ENCODE assay signal across 19 cellular contexts in the genomic region with DNA sequence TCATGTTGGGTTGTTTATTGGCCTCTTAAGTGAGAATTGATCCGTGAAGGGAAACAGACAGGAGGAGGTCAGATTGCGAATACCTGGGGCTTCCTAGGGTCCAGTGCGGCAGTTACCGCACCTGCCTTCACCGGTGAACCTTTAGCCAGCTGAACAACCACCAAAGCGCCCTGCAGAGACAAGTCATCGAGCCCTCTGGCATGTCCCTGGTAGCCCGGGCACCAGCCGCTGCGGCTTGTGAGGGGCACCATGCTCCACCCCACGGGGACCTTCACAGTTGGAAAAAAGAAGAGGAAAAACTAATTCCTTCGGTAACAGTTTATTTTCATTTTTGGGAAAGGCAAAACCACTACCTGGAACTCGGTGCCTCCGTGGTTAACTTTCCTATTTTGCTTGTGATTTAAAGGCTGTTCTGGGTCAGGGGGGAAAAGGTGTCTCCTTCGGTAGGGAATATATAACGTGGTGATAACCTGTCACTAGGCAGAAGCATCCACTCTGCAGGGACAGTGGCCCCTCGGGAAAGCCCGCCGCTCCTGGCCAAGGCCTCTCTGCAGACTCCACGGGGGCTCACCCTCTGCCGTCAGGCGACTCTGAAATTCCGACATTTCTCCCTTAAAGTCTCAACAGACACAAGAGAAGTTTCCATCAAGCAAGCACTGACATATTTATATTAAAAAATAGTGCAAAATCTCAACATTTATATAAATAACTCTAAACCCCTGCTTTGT. TPM values are rescaled to one million over a fixed set of nuclear protein-coding genes. Genes with fewer than 3 reads are reported as not detected.
DNase-seq lines count a peak whose midpoint lies in the region; ATAC-seq and TF ChIP-seq lines count a peak whose summit lies in the region.
"Had no signal": no experiment of that assay in that cellular context is flagged by ENCODE, and none has a peak within 500 bp of the region (broad histone marks: within the 10 kb centered on the region; RNA-seq: fewer than 3 reads in every experiment).

No MANE protein-coding gene starts in this region.

- TF ChIP-seq CTCF in PC-9 (conservative IDR thresholded peaks at IDR 0.05) (no peak), hepatocyte (IDR thresholded peaks at IDR 0.05; ENCODE audit: poor library complexity) (no peak), testis (IDR thresholded peaks at IDR 0.05) (no peak), PC-3 (conservative IDR thresholded peaks at IDR 0.05; ENCODE audit: low read depth, low read length) (no peak)

- WGBS in hepatocyte (ENCODE audit: low lambda C conversion rate, missing lambda C conversion rate): 83% methylated on average over 23 of the region's 23 CpGs
- 77 to 78% methylated on average over 23 of the region's 23 CpGs for WGBS in testis, 2 donors

- TF ChIP-seq POLR2A in testis (IDR thresholded peaks at IDR 0.05): no peak

- BruUV-seq in PC-9 (replicated peaks; lab: Mats Ljungman, UMichigan) (TSS peak; percentile 13), PC-3 (replicated peaks; lab: Mats Ljungman, UMichigan) (no TSS peak)

- H3K4me3 ChIP-seq in PC-9 (no peak overlapping the region), hepatocyte (no peak overlapping the region), testis (no peak overlapping the region), PC-3 (ENCODE audit: low read length) (no peak overlapping the region)
- H3K4me3 ChIP-seq: ascending aorta, GM12878, GM23248 had no signal

- H3K36me3 ChIP-seq in PC-9 (ENCODE audit: low read depth) (peaks cover 43% of the 10 kb centered on the region; the same call in 1 of the 2 replicates), hepatocyte (replicated peaks; ENCODE audit: insufficient read depth, low read depth) (no peaks in the 10 kb centered on the region), testis (ENCODE audit: low read depth, missing control alignments) (no peaks in the 10 kb centered on the region), PC-3 (ENCODE audit: low read depth, low read length) (peaks cover 28% of the 10 kb centered on the region)

- H3K9me3 ChIP-seq in PC-9 (ENCODE audit: insufficient read depth, low read depth): no peaks in the 10 kb centered on the region
- no peaks in the 10 kb centered on the region for H3K9me3 ChIP-seq in hepatocyte (ENCODE audit: low read depth)
- H3K9me3 ChIP-seq in testis: no peaks in the 10 kb centered on the region
- H3K9me3 ChIP-seq in PC-3 (ENCODE audit: low read length): no peaks in the 10 kb centered on the region
- H3K9me3 ChIP-seq: ascending aorta had no signal

- no peak overlapping the region for H3K9ac ChIP-seq in PC-3 (ENCODE audit: low read length)
- H3K9ac ChIP-seq: GM23248 had no signal

- H3K4me2 ChIP-seq in PC-9 (no peak overlapping the region), hepatocyte (no peak overlapping the region), PC-3 (ENCODE audit: low read length) (no peak overlapping the region)

- H2AFZ ChIP-seq in PC-9: no peak overlapping the region
- H2AFZ ChIP-seq in hepatocyte: no peak overlapping the region
- H2AFZ ChIP-seq in PC-3 (ENCODE audit: low read length): no peak overlapping the region
- H2AFZ ChIP-seq: GM23248 had no signal

- DNase-seq in left ventricle myocardium superior (peak; percentile 18), Right ventricle myocardium superior (no peak), PC-9 (no peak), hepatocyte (ENCODE audit: low spot score) (peak; percentile 1), testis (peak; percentile 12), PC-3 (no peak)
- DNase-seq: activated naive CD4-positive, alpha-beta T cell treated with Interleukin-2 at 50 U/mL for 16 hours; foreskin fibroblast; GM23248; NCI-H526 treated with DMSO at 0.1 percent for 48 hours; RPMI8226; small intestine had no signal

- H3K4me1 ChIP-seq in PC-9 (replicated peaks; ENCODE audit: insufficient read depth) (no peaks in the 10 kb centered on the region), hepatocyte (ENCODE audit: insufficient read depth) (peaks cover 3% of the 10 kb centered on the region), testis (no peaks in the 10 kb centered on the region), PC-3 (ENCODE audit: insufficient read depth, low read length) (no peaks in the 10 kb centered on the region)

- intact Hi-C loops in left ventricle myocardium superior (cut with micrococcal nuclease) (loop anchor here (10.0 kb wide), 1 partner anchor 434 kb away; no protein-coding TSS in a partner anchor), Right ventricle myocardium superior (cut with DNase I) (loop anchor here (5.0 kb wide), 1 partner anchor 436 kb away; no protein-coding TSS in a partner anchor), PC-9 (cut with micrococcal nuclease; ENCODE audit: unreplicated experiment) (no loop called here), testis (cut with DNase I; ENCODE audit: low total_unique reads) (loop anchor here (10.0 kb wide), 1 partner anchor 434 kb away; no protein-coding TSS in a partner anchor), PC-3 (cut with micrococcal nuclease) (no loop called here)

- ATAC-seq in left ventricle myocardium superior (no peak), Right ventricle myocardium superior (ENCODE audit: poor library complexity) (no peak), GM18519 (IDR thresholded peaks at IDR 0.05; ENCODE audit: low FRiP score, unreplicated experiment) (no peak), GM21360 (IDR thresholded peaks at IDR 0.05; ENCODE audit: unreplicated experiment) (no peak), PC-3 (no peak)
- ATAC-seq: GM12878, T-cell had no signal

- no peaks in the 10 kb centered on the region for H3K9me2 ChIP-seq in PC-9 (ENCODE audit: insufficient read depth)
- H3K9me2 ChIP-seq in hepatocyte (replicated peaks; ENCODE audit: insufficient read depth): no peaks in the 10 kb centered on the region
- no peaks in the 10 kb centered on the region for H3K9me2 ChIP-seq in PC-3 (replicated peaks; ENCODE audit: low read length)

- CTCF ChIA-PET in PC-9 (lab: Charles Lee): interaction anchor here (0.6 kb wide), 1 partner anchor 494 kb away, joined by 3 read pairs; no protein-coding TSS in a partner anchor
- CTCF ChIA-PET in PC-3 (lab: Charles Lee): interaction anchor here (0.6 to 0.7 kb wide), 2 partner anchors 28 to 534 kb away, joined by 3 to 4 read pairs; no protein-coding TSS in a partner anchor

- H3K27ac ChIP-seq in PC-9 (no peak overlapping the region), hepatocyte (no peak overlapping the region), testis (no peak overlapping the region), PC-3 (ENCODE audit: low read length) (no peak overlapping the region)
- H3K27ac ChIP-seq: ascending aorta, GM23248 had no signal

- H3K79me2 ChIP-seq in PC-9 (ENCODE audit: low read depth) (0 out of 2 replicates have a peak, but pooled peaks cover 17% of the 10 kb centered on the region), hepatocyte (no peaks in the 10 kb centered on the region), PC-3 (ENCODE audit: low read length) (no peaks in the 10 kb centered on the region; the same call in 1 of the 2 replicates)

- H4K20me1 ChIP-seq in PC-9 (ENCODE audit: insufficient read depth): peaks cover 58% of the 10 kb centered on the region
- H4K20me1 ChIP-seq in hepatocyte (ENCODE audit: insufficient read depth, poor library complexity, severe bottlenecking): no peaks in the 10 kb centered on the region
- H4K20me1 ChIP-seq in PC-3 (ENCODE audit: low read length): no peaks in the 10 kb centered on the region

- peaks cover 91% of the 10 kb centered on the region for H3F3A ChIP-seq in PC-9 (ENCODE audit: insufficient read depth, low read depth)
- H3F3A ChIP-seq in PC-3 (ENCODE audit: low read length, unreplicated experiment): no peaks in the 10 kb centered on the region

- POLR2A ChIA-PET in PC-9 (lab: Charles Lee; ENCODE audit: unreplicated experiment) (no interaction called here), PC-3 (lab: Charles Lee; ENCODE audit: unreplicated experiment) (no interaction called here)

- H3K27me3 ChIP-seq in PC-9 (ENCODE audit: insufficient read depth, low read depth) (no peaks in the 10 kb centered on the region), hepatocyte (no peaks in the 10 kb centered on the region), testis (no peaks in the 10 kb centered on the region), PC-3 (ENCODE audit: low read length) (no peaks in the 10 kb centered on the region)
- H3K27me3 ChIP-seq: ascending aorta had no signal

RNA-seq across cellular contexts. Expression of a gene that starts 30.7 kb away (rescaled TPM):
- total RNA-seq in left ventricle myocardium superior (0.15 TPM), Right ventricle myocardium superior (not detected), PC-9 (2021) (not detected in 2 replicates), hepatocyte (not detected in 2 replicates), testis (under 1 TPM in 1 of 2 donors, not detected in 1; 0.31 TPM), PC-3 (2014; rRNA removed) (0.12 TPM in 1 of 2 replicates, not detected in the other)
- polyA plus RNA-seq in hepatocyte (not detected in 2 replicates), testis (ENCODE audit: insufficient read depth, low read depth, low replicate concordance) (0.66 TPM)
- total RNA-seq: ascending aorta, G401, GM23248, temporal lobe had no signal
- polyA plus RNA-seq: GM23248 had no signal

RNA-seq across cellular contexts. Expression of a gene that starts 58.9 kb away (rescaled TPM):
- total RNA-seq in left ventricle myocardium superior (24.7 TPM), Right ventricle myocardium superior (21.5 TPM), PC-9 (2021) (163 and 177 TPM in 2 replicates), hepatocyte (6.8 and 9.2 TPM in 2 replicates), testis (10 to 100 TPM in 1 of 2 donors, 1 to 10 TPM in 1; 8.1 to 12.1 TPM), PC-3 (2014; rRNA removed) (21.9 and 29.3 TPM in 2 replicates)
- polyA plus RNA-seq in hepatocyte (34.1 and 40.3 TPM in 2 replicates), testis (ENCODE audit: insufficient read depth, low read depth, low replicate concordance) (16.8 TPM)

Comparison
In these comparisons a context has a peak if more than half of its experiments do, and no peak if none do; other contexts are left out.
1. DNase-seq: peak in left ventricle myocardium superior (single experiment), hepatocyte (single experiment) and testis (single experiment); none in Right ventricle myocardium superior (single experiment), PC-9 (0 of 2) and PC-3 (single experiment).
2. intact Hi-C loops: an anchor here in left ventricle myocardium superior (10.0 kb wide), Right ventricle myocardium superior (5.0 kb wide) and testis (10.0 kb wide); none called in PC-9 and PC-3.